In genomic region chr6:12165297-12165696, GRCh38 we compare ENCODE assay signal across 26 cellular contexts.
DNase-seq lines count a peak whose midpoint lies in the region; ATAC-seq, FAIRE-seq and TF ChIP-seq lines count a peak whose summit lies in the region.
"Had no signal": no experiment of that assay in that cellular context is flagged by ENCODE, and none has a peak within 500 bp of the region (broad histone marks: within the 10 kb centered on the region; RNA-seq: fewer than 3 reads in every experiment).

No MANE protein-coding gene starts in this region.

- no peak overlapping the region for H2AFZ ChIP-seq in mammary epithelial cell (ENCODE audit: low read depth, low read length)
- H2AFZ ChIP-seq in K562 (ENCODE audit: low read depth, low read length), result no peak overlapping the region
- no peak overlapping the region for H2AFZ ChIP-seq in osteoblast (ENCODE audit: low read length)
- H2AFZ ChIP-seq: GM23338 had no signal

- intact Hi-C loops in MCF 10A (cut with micrococcal nuclease), result no loop called here
- intact Hi-C loops in mammary epithelial cell (cut with micrococcal nuclease), result loop anchor here (10.0 kb wide), 1 partner anchor 580 kb away; no protein-coding TSS in a partner anchor
- intact Hi-C loops in K562 (cut with micrococcal nuclease), result no loop called here
- intact Hi-C loops in aorta (cut with DNase I), result no loop called here
- intact Hi-C loops in Calu3 (cut with micrococcal nuclease; ENCODE audit: unreplicated experiment), result no loop called here

- ATAC-seq in K562 (no peak), aorta (ENCODE audit: low FRiP score) (peak; percentile 56)
- ATAC-seq: A549, GM23338, HCT116 had no signal

- H3K9me1 ChIP-seq in K562 (ENCODE audit: control insufficient read depth, insufficient read depth, low read length), result no peaks in the 10 kb centered on the region

- TF ChIP-seq CTCF in MCF 10A (IDR thresholded peaks at IDR 0.05; ENCODE audit: unreplicated experiment) (no peak), mammary epithelial cell (conservative IDR thresholded peaks at IDR 0.05 in 1 of 2, IDR thresholded peaks at IDR 0.05 in 1 of 2; ENCODE audit: extremely low read depth in 1 of 2, insufficient read depth in 1 of 2, low read depth in 1 of 2, low read length in 2 of 2) (no peak), K562 (IDR thresholded peaks at IDR 0.05 in 2 of 3, conservative IDR thresholded peaks at IDR 0.05 in 1 of 3; ENCODE audit: insufficient read depth in 2 of 3, low read depth in 1 of 3, low read length in 3 of 3) (no peak), osteoblast (IDR thresholded peaks at IDR 0.05; ENCODE audit: extremely low read depth, low read depth, low read length) (no peak), Calu3 (IDR thresholded peaks at IDR 0.05; ENCODE audit: unreplicated experiment) (no peak)

- no peaks in the 10 kb centered on the region for H3K27me3 ChIP-seq in mammary epithelial cell (ENCODE audit: insufficient read depth, low read length)
- H3K27me3 ChIP-seq in K562 (ENCODE audit: control insufficient read depth in 2 of 2, insufficient read depth in 2 of 2, low read length in 2 of 2), result peaks cover 0 to under 1% of the 10 kb centered on the region in 2 experiments; a peak in 1 of 5 replicates
- H3K27me3 ChIP-seq in osteoblast (ENCODE audit: insufficient read depth, low read length), result no peaks in the 10 kb centered on the region
- no peaks in the 10 kb centered on the region for H3K27me3 ChIP-seq in aorta (ENCODE audit: control insufficient read depth in 1 of 2, insufficient read depth in 2 of 2, low read length in 1 of 2)
- H3K27me3 ChIP-seq: BE2C; BLaER1 treated with 17β-estradiol and CSF1 and Interleukin-3, amounts not matched to agents 10 nM and 100 nM had no signal

- H3K9me3 ChIP-seq in mammary epithelial cell (replicated peaks; ENCODE audit: insufficient read depth, low read length), result no peaks in the 10 kb centered on the region
- H3K9me3 ChIP-seq in K562 (replicated peaks; ENCODE audit: control insufficient read depth, insufficient read depth, low read depth, low read length), result no peaks in the 10 kb centered on the region
- no peaks in the 10 kb centered on the region for H3K9me3 ChIP-seq in osteoblast (ENCODE audit: low read depth, low read length)
- no peaks in the 10 kb centered on the region for H3K9me3 ChIP-seq in aorta (ENCODE audit: control insufficient read depth, low read length)
- H3K9me3 ChIP-seq: A549; BE2C; BLaER1 treated with 17β-estradiol and CSF1 and Interleukin-3, amounts not matched to agents 10 nM and 100 nM had no signal

- DNase-seq in MCF 10A (ENCODE audit: unreplicated experiment) (no peak), mammary epithelial cell (no peak), K562 (ENCODE audit: extremely low read depth in 1 of 4, low spot score in 3 of 4) (no peak), osteoblast (ENCODE audit: insufficient read length, low spot score, missing footprints) (peak; percentile 60), aorta (no peak), NCI-H1105 treated with DMSO at 0.1 percent for 48 hours (lab: John Stamatoyannopoulos, UW) (no peak), COR-L47 (lab: John Stamatoyannopoulos, UW) (no peak), Calu3 (no peak)
- DNase-seq: 8988T; ACHN; AML-193; BE2C; CD4-positive, alpha-beta T cell; CD8-positive, alpha-beta memory T cell; DMS153; DND-41; H9; HFFc6 had no signal

- no peak overlapping the region for H3K4me3 ChIP-seq in mammary epithelial cell (replicated peaks in 1 of 3; ENCODE audit: insufficient read depth in 1 of 3, low read depth in 2 of 3, low read length in 3 of 3)
- H3K4me3 ChIP-seq in K562, result no peak overlapping the region
- H3K4me3 ChIP-seq in osteoblast (ENCODE audit: insufficient read depth, low read length), result no peak overlapping the region
- no peak overlapping the region for H3K4me3 ChIP-seq in aorta (ENCODE audit: low read length in 2 of 2)
- H3K4me3 ChIP-seq: A549; BLaER1 treated with 17β-estradiol and CSF1 and Interleukin-3, amounts not matched to agents 10 nM and 100 nM; GM23338 had no signal

- TF ChIP-seq RAD21 in K562 (CRISPR knock-in tag; conservative IDR thresholded peaks at IDR 0.05 in 1 of 2, IDR thresholded peaks at IDR 0.05 in 1 of 2), result no peak

- WGBS in mammary epithelial cell (ENCODE audit: low coverage, missing lambda C conversion rate), result 96% methylated on average over 4 of the region's 4 CpGs
- WGBS in K562 (ENCODE audit: insufficient coverage, low coverage, missing lambda C conversion rate), result 85% methylated on average over 4 of the region's 4 CpGs
- WGBS in aorta, 2 donors, result 66 to 78% methylated on average over 4 of the region's 4 CpGs

- H3K36me3 ChIP-seq in mammary epithelial cell (ENCODE audit: insufficient read depth, low read length) (peaks cover 5% of the 10 kb centered on the region), K562 (ENCODE audit: control insufficient read depth, insufficient read depth, low read length) (peaks cover 39% of the 10 kb centered on the region), osteoblast (ENCODE audit: insufficient read depth, low read length) (no peaks in the 10 kb centered on the region), aorta (ENCODE audit: control insufficient read depth in 1 of 2, insufficient read depth in 2 of 2, low read length in 1 of 2) (peaks cover 1 to 4% of the 10 kb centered on the region in 2 donors)
- H3K36me3 ChIP-seq: BE2C had no signal

- in situ Hi-C loops in mammary epithelial cell (cut with MboI; ENCODE audit: low sequenced_read_pairs in 2 of 2), result no loop called here
- in situ Hi-C loops in K562 (cut with MboI), result no loop called here

- no peak overlapping the region for H3K27ac ChIP-seq in mammary epithelial cell (ENCODE audit: insufficient read depth, low read depth, low read length)
- no peak overlapping the region for H3K27ac ChIP-seq in K562 (ENCODE audit: extremely low read depth, low read depth, low read length)
- H3K27ac ChIP-seq in osteoblast (ENCODE audit: low read depth, low read length), result no peak overlapping the region
- no peak overlapping the region for H3K27ac ChIP-seq in aorta (ENCODE audit: low read depth in 1 of 2, low read length in 2 of 2)
- H3K27ac ChIP-seq: A549 had no signal

- no peak for TF ChIP-seq EP300 in K562 (IDR thresholded peaks at IDR 0.05; ENCODE audit: low read length)

- POLR2A ChIA-PET in MCF 10A (lab: Yijun Ruan, JAX), result no interaction called here
- POLR2A ChIA-PET in K562 (lab: Yijun Ruan, JAX), result no interaction called here

- no peaks in the 10 kb centered on the region for H3K9me3 Mint-ChIP-seq in MCF 10A (ENCODE audit: unreplicated experiment)
- H3K9me3 Mint-ChIP-seq in Calu3 (ENCODE audit: low read depth, unreplicated experiment), result no peaks in the 10 kb centered on the region
- H3K9me3 Mint-ChIP-seq: CD4-positive, alpha-beta T cell; CD8-positive, alpha-beta memory T cell; GM23338; H9; HFFc6 had no signal

- peak overlapping the region; percentile 14 for H3K27ac Mint-ChIP-seq in MCF 10A (ENCODE audit: low read depth, unreplicated experiment)
- no peak overlapping the region for H3K27ac Mint-ChIP-seq in Calu3 (ENCODE audit: unreplicated experiment)
- H3K27ac Mint-ChIP-seq: CD14-positive monocyte; CD4-positive, alpha-beta T cell; GM23338; HFFc6 had no signal

- no peaks in the 10 kb centered on the region for H4K20me1 ChIP-seq in mammary epithelial cell (ENCODE audit: insufficient read depth, low read length)
- no peaks in the 10 kb centered on the region for H4K20me1 ChIP-seq in K562 (replicated peaks; ENCODE audit: control insufficient read depth, insufficient read depth, low read length)
- no peaks in the 10 kb centered on the region for H4K20me1 ChIP-seq in osteoblast (ENCODE audit: insufficient read depth, low read length)
- H4K20me1 ChIP-seq: BLaER1 treated with 17β-estradiol and CSF1 and Interleukin-3, amounts not matched to agents 10 nM and 100 nM had no signal

- H3K27me3 Mint-ChIP-seq in MCF 10A (ENCODE audit: insufficient read depth, unreplicated experiment), result no peaks in the 10 kb centered on the region
- H3K27me3 Mint-ChIP-seq in Calu3 (ENCODE audit: unreplicated experiment), result no peaks in the 10 kb centered on the region
- H3K27me3 Mint-ChIP-seq: CD4-positive, alpha-beta T cell had no signal

- no peaks in the 10 kb centered on the region for H3K79me2 ChIP-seq in mammary epithelial cell (ENCODE audit: insufficient read depth, low read length)
- no peaks in the 10 kb centered on the region for H3K79me2 ChIP-seq in K562 (ENCODE audit: control insufficient read depth, insufficient read depth, low read length)
- no peaks in the 10 kb centered on the region for H3K79me2 ChIP-seq in osteoblast (ENCODE audit: insufficient read depth, low read length)

- dilution Hi-C loops in mammary epithelial cell (cut with HindIII; ENCODE audit: low sequenced_read_pairs), result no loop called here

- H3K36me3 Mint-ChIP-seq in MCF 10A (ENCODE audit: insufficient read depth, unreplicated experiment) (peaks cover 29% of the 10 kb centered on the region), Calu3 (ENCODE audit: insufficient read depth, unreplicated experiment) (peaks cover 7% of the 10 kb centered on the region)

- H3K4me2 ChIP-seq in mammary epithelial cell (ENCODE audit: insufficient read depth, low read depth, low read length) (no peak overlapping the region), K562 (ENCODE audit: insufficient read depth, low read length) (no peak overlapping the region), osteoblast (ENCODE audit: insufficient read depth, low read length) (no peak overlapping the region)
- H3K4me2 ChIP-seq: A549; BLaER1 treated with 17β-estradiol and CSF1 and Interleukin-3, amounts not matched to agents 10 nM and 100 nM; GM23338 had no signal

- CTCF ChIA-PET in MCF 10A (lab: Yijun Ruan, JAX), result interaction anchor here (0.6 to 1.0 kb wide), 3 partner anchors 11 to 92 kb away, joined by 3 read pairs; no protein-coding TSS in a partner anchor
- CTCF ChIA-PET in mammary epithelial cell (lab: Charles Lee; ENCODE audit: low non-redundant PET), result no interaction called here
- CTCF ChIA-PET in K562 (lab: Yijun Ruan, JAX; ENCODE audit: low intra/inter-chr PET ratio), result no interaction called here
- CTCF ChIA-PET in Calu3 (lab: Charles Lee), result no interaction called here

- TF ChIP-seq POLR2A in K562 (conservative IDR thresholded peaks at IDR 0.05), result 0 out of 2 replicates have a peak, but pooled peaks have one; percentile 8

- H3K4me1 Mint-ChIP-seq in MCF 10A (ENCODE audit: insufficient read depth, unreplicated experiment) (no peaks in the 10 kb centered on the region), Calu3 (ENCODE audit: low read depth, unreplicated experiment) (no peaks in the 10 kb centered on the region)

- H3K4me1 ChIP-seq in mammary epithelial cell (ENCODE audit: insufficient read depth, low read length), result no peaks in the 10 kb centered on the region
- no peaks in the 10 kb centered on the region for H3K4me1 ChIP-seq in K562 (replicated peaks in 1 of 2; ENCODE audit: control insufficient read depth in 2 of 2, insufficient read depth in 2 of 2, low read length in 2 of 2)
- peaks cover 8% of the 10 kb centered on the region for H3K4me1 ChIP-seq in osteoblast (ENCODE audit: insufficient read depth, low read length)
- peaks cover 0 to 3% of the 10 kb centered on the region in 2 donors for H3K4me1 ChIP-seq in aorta (ENCODE audit: control insufficient read depth in 1 of 2, insufficient read depth in 2 of 2, low read length in 2 of 2)
- H3K4me1 ChIP-seq: BE2C had no signal

- H3K4me3 Mint-ChIP-seq in MCF 10A (ENCODE audit: unreplicated experiment) (no peak overlapping the region), Calu3 (ENCODE audit: low read depth, unreplicated experiment) (no peak overlapping the region)
- H3K4me3 Mint-ChIP-seq: CD14-positive monocyte; CD4-positive, alpha-beta T cell; CD8-positive, alpha-beta memory T cell; GM23338; H9; HFFc6 had no signal

- FAIRE-seq in K562 (lab: Jason Lieb, UNC), result no peak
- FAIRE-seq: A549, G401.6, GM12892, GM19239 had no signal

- BruUV-seq in MCF 10A (replicated peaks; lab: Mats Ljungman, UMichigan) (no TSS peak), mammary epithelial cell (replicated peaks; lab: Mats Ljungman, UMichigan) (no TSS peak), K562 (replicated peaks; lab: Mats Ljungman, UMichigan) (no TSS peak), Calu3 (replicated peaks; lab: Mats Ljungman, UMichigan) (no TSS peak)

- no peak overlapping the region for H3K9ac ChIP-seq in mammary epithelial cell (ENCODE audit: insufficient read depth, low read length)
- H3K9ac ChIP-seq in K562 (ENCODE audit: insufficient read depth in 1 of 2, low read depth in 2 of 2, low read length in 2 of 2), result no peak overlapping the region
- H3K9ac ChIP-seq: BLaER1 treated with 17β-estradiol and CSF1 and Interleukin-3, amounts not matched to agents 10 nM and 100 nM had no signal
